In genomic region chrX:150478496-150479492, GRCh38 we compare ENCODE assay signal across 11 cellular contexts.
DNase-seq lines count a peak whose midpoint lies in the region; ATAC-seq and TF ChIP-seq lines count a peak whose summit lies in the region.
"Had no signal": no experiment of that assay in that cellular context is flagged by ENCODE, and none has a peak within 500 bp of the region (broad histone marks: within the 10 kb centered on the region; RNA-seq: fewer than 3 reads in every experiment).

No MANE protein-coding gene starts in this region.

- H3K27me3 Mint-ChIP-seq in activated T-helper 2 cell treated with anti-CD3 and anti-CD28 coated beads, Interferon-gamma antibody, Interleukin-2, Interleukin-4, amounts not matched to agents 10 μg/mL and 5 μg/mL and 100 μg/mL, durations not matched to agents 14 hours and 24 hours and 36 hours (ENCODE audit: low read depth): no peaks in the 10 kb centered on the region

- no peak for TF ChIP-seq CTCF in gastrocnemius medialis (IDR thresholded peaks at IDR 0.05 in 4 of 5, conservative IDR thresholded peaks at IDR 0.05 in 1 of 5)

- H3K27ac ChIP-seq in gastrocnemius medialis: no peak overlapping the region
- H3K27ac ChIP-seq: uterus had no signal

- H3K4me3 Mint-ChIP-seq in activated T-helper 2 cell treated with anti-CD3 and anti-CD28 coated beads, Interferon-gamma antibody, Interleukin-2, Interleukin-4, amounts not matched to agents 10 μg/mL and 5 μg/mL and 100 μg/mL, durations not matched to agents 14 hours and 24 hours and 36 hours (ENCODE audit: low read depth): peak overlapping the region; percentile 67
- H3K4me3 Mint-ChIP-seq: H9 had no signal

- H3K36me3 ChIP-seq in gastrocnemius medialis: no peaks in the 10 kb centered on the region
- H3K36me3 ChIP-seq: uterus had no signal

- TF ChIP-seq POLR2A in gastrocnemius medialis (IDR thresholded peaks at IDR 0.05): no peak

- DNase-seq in activated CD8-positive, alpha-beta memory T cell treated with anti-CD3 and anti-CD28 coated beads, Interleukin-2, amount 50 U/mL, for 4 hours: peak; percentile 24
- no peak for DNase-seq in activated CD8-positive, alpha-beta memory T cell treated with anti-CD3 and anti-CD28 coated beads for 24 hours
- peak; percentile 14 for DNase-seq in activated T-helper 2 cell treated with anti-CD3 and anti-CD28 coated beads, Interferon-gamma antibody, Interleukin-2, Interleukin-4, amounts not matched to agents 10 μg/mL and 5 μg/mL and 100 μg/mL, durations not matched to agents 14 hours and 24 hours and 36 hours (ENCODE audit: low spot score)
- DNase-seq in stimulated activated naive CD4-positive, alpha-beta T cell treated with Interleukin-2 at 50 U/mL for 16 hours (lab: John Stamatoyannopoulos, UW): peak; percentile 31
- DNase-seq in gastrocnemius medialis (no peak), GF-D8 (lab: John Stamatoyannopoulos, UW) (no peak), epidermal melanocyte (ENCODE audit: insufficient read length, low spot score) (no peak)
- DNase-seq: H9, right cardiac atrium, uterus had no signal

- in situ Hi-C loops in gastrocnemius medialis (cut with MboI; ENCODE audit: low sequenced_read_pairs in 4 of 4): loop anchor here in 3 of 4 donors (25.0 kb wide), 2 partner anchors 91 to 516 kb away; no protein-coding TSS in a partner anchor

- H3K36me3 Mint-ChIP-seq in activated T-helper 2 cell treated with anti-CD3 and anti-CD28 coated beads, Interferon-gamma antibody, Interleukin-2, Interleukin-4, amounts not matched to agents 10 μg/mL and 5 μg/mL and 100 μg/mL, durations not matched to agents 14 hours and 24 hours and 36 hours (ENCODE audit: low read depth): peaks cover 48% of the 10 kb centered on the region

- H3K4me3 ChIP-seq in gastrocnemius medialis: no peak overlapping the region
- H3K4me3 ChIP-seq: uterus had no signal

- ATAC-seq in HG03280 (IDR thresholded peaks at IDR 0.05; ENCODE audit: unreplicated experiment) (peak; percentile 60), gastrocnemius medialis (no peak)

- H3K27ac Mint-ChIP-seq in activated T-helper 2 cell treated with anti-CD3 and anti-CD28 coated beads, Interferon-gamma antibody, Interleukin-2, Interleukin-4, amounts not matched to agents 10 μg/mL and 5 μg/mL and 100 μg/mL, durations not matched to agents 14 hours and 24 hours and 36 hours: peak overlapping the region; percentile 93
- H3K27ac Mint-ChIP-seq: H9 had no signal

- peaks cover 56% of the 10 kb centered on the region for H3K4me1 Mint-ChIP-seq in activated T-helper 2 cell treated with anti-CD3 and anti-CD28 coated beads, Interferon-gamma antibody, Interleukin-2, Interleukin-4, amounts not matched to agents 10 μg/mL and 5 μg/mL and 100 μg/mL, durations not matched to agents 14 hours and 24 hours and 36 hours (ENCODE audit: low read depth)

- no peaks in the 10 kb centered on the region for H3K9me3 ChIP-seq in gastrocnemius medialis
- H3K9me3 ChIP-seq: uterus had no signal

- intact Hi-C loops in activated T-helper 2 cell treated with anti-CD3 and anti-CD28 coated beads, Interferon-gamma antibody, Interleukin-2, Interleukin-4, amounts not matched to agents 10 μg/mL and 5 μg/mL and 100 μg/mL, durations not matched to agents 14 hours and 24 hours and 36 hours (cut with micrococcal nuclease): loop anchor here (1.0 to 10.0 kb wide), 4 partner anchors 96 to 916 kb away; partner anchors contain the start of gene VMA21
- intact Hi-C loops in gastrocnemius medialis (cut with DNase I; ENCODE audit: low total_unique reads): no loop called here

- no peaks in the 10 kb centered on the region for H3K9me3 Mint-ChIP-seq in activated T-helper 2 cell treated with anti-CD3 and anti-CD28 coated beads, Interferon-gamma antibody, Interleukin-2, Interleukin-4, amounts not matched to agents 10 μg/mL and 5 μg/mL and 100 μg/mL, durations not matched to agents 14 hours and 24 hours and 36 hours

- H3K27me3 ChIP-seq in gastrocnemius medialis: no peaks in the 10 kb centered on the region
- H3K27me3 ChIP-seq: uterus had no signal

- H3K4me1 ChIP-seq in gastrocnemius medialis: peaks cover 0 to 5% of the 10 kb centered on the region in 2 donors
- H3K4me1 ChIP-seq: uterus had no signal

Comparison
In these comparisons a context has a peak if more than half of its experiments do, and no peak if none do; other contexts are left out.
1. DNase-seq: peak in activated CD8-positive, alpha-beta memory T cell treated with anti-CD3 and anti-CD28 coated beads, Interleukin-2, amount 50 U/mL, for 4 hours (single experiment), activated T-helper 2 cell treated with anti-CD3 and anti-CD28 coated beads, Interferon-gamma antibody, Interleukin-2, Interleukin-4, amounts not matched to agents 10 μg/mL and 5 μg/mL and 100 μg/mL, durations not matched to agents 14 hours and 24 hours and 36 hours (single experiment) and stimulated activated naive CD4-positive, alpha-beta T cell treated with Interleukin-2 at 50 U/mL for 16 hours (single experiment); none in activated CD8-positive, alpha-beta memory T cell treated with anti-CD3 and anti-CD28 coated beads for 24 hours (single experiment), gastrocnemius medialis (0 of 2), GF-D8 (single experiment) and epidermal melanocyte (single experiment).